In the genomic region with DNA sequence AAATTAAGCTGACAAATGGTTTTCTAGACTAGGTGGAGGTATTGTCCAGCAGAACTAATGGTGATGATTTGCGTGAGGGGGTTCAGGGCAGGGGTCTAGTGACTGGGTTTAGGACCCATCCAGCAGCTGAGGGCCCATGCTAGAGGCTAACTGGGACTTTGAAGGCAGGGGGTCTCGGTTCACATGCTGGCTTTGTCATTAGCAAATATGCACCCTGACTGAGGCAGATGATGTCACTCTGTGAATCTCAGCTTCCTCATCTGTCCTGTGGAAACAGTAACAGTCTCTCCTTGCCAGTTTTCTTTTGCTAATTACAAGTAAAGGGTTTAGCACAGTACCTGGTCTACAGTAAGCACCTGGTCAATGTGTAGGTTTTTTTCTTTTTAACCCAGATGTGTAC, we compare ENCODE assay signal across 30 cellular contexts. TPM values are rescaled to one million over a fixed set of nuclear protein-coding genes. Genes with fewer than 3 reads are reported as not detected.
DNase-seq lines count a peak whose midpoint lies in the region; ATAC-seq and TF ChIP-seq lines count a peak whose summit lies in the region.
"Had no signal": no experiment of that assay in that cellular context is flagged by ENCODE, and none has a peak within 500 bp of the region (broad histone marks: within the 10 kb centered on the region; RNA-seq: fewer than 3 reads in every experiment).

No MANE protein-coding gene starts in this region.

- peaks cover 75% of the 10 kb centered on the region for H3K4me1 Mint-ChIP-seq in CD14-positive monocyte
- H3K4me1 Mint-ChIP-seq in dendritic cell treated with granulocyte-macrophage colony-stimulating factor and Interleukin-4, amounts not matched to agents 40 ng/mL and 50 ng/mL, for 4 days (ENCODE audit: low read depth), result peaks cover 68% of the 10 kb centered on the region
- H3K4me1 Mint-ChIP-seq in activated T-helper 2 cell treated with anti-CD3 and anti-CD28 coated beads, Interferon-gamma antibody, Interleukin-2, Interleukin-4, amounts not matched to agents 10 μg/mL and 5 μg/mL and 100 μg/mL, durations not matched to agents 14 hours and 24 hours and 36 hours (ENCODE audit: low read depth), result peaks cover 49% of the 10 kb centered on the region

- H3K27me3 Mint-ChIP-seq in CD14-positive monocyte (ENCODE audit: low read depth in 3 of 3), result peaks cover 0 to 3% (median 0%) of the 10 kb centered on the region in 3 donors
- no peaks in the 10 kb centered on the region for H3K27me3 Mint-ChIP-seq in dendritic cell treated with granulocyte-macrophage colony-stimulating factor and Interleukin-4, amounts not matched to agents 40 ng/mL and 50 ng/mL, for 4 days
- H3K27me3 Mint-ChIP-seq in activated T-helper 2 cell treated with anti-CD3 and anti-CD28 coated beads, Interferon-gamma antibody, Interleukin-2, Interleukin-4, amounts not matched to agents 10 μg/mL and 5 μg/mL and 100 μg/mL, durations not matched to agents 14 hours and 24 hours and 36 hours (ENCODE audit: low read depth), result no peaks in the 10 kb centered on the region

- peak; percentile 7 for DNase-seq in SKM-1 treated with dmso at 0.1 percent for 144 hours (lab: John Stamatoyannopoulos, UW; ENCODE audit: unreplicated experiment)
- DNase-seq in SKM-1 (lab: John Stamatoyannopoulos, UW; ENCODE audit: unreplicated experiment), result no peak
- no peak for DNase-seq in CD14-positive monocyte (ENCODE audit: low spot score)
- DNase-seq in NCI-H69 (lab: John Stamatoyannopoulos, UW), result peak; percentile 34
- DNase-seq in activated T-helper 2 cell treated with anti-CD3 and anti-CD28 coated beads, Interferon-gamma antibody, Interleukin-2, Interleukin-4, amounts not matched to agents 10 μg/mL and 5 μg/mL and 100 μg/mL, durations not matched to agents 14 hours and 24 hours and 36 hours (ENCODE audit: low spot score), result no peak
- DNase-seq: activated CD4-positive, alpha-beta T cell treated with anti-CD3 and anti-CD28 coated beads, Interleukin-2, amount 50 U/mL, for 4 hours; activated gamma-delta T cell; activated T-cell treated with anti-CD3 and anti-CD28 coated beads for 4 hours; adrenal gland; erythroblast; heart left ventricle; left cardiac atrium; mammary epithelial cell; NCI-H1436; NCI-H2107; NCI-H446 treated with DMSO at 0.1 percent for 48 hours; NK-92 treated with Interleukin-12 subunit alpha and Interleukin-12 subunit beta, amount 100 ng/mL, for 24 hours; nucleus accumbens; stimulated activated CD8-positive, alpha-beta memory T cell treated with anti-CD3 and anti-CD28 coated beads, Interleukin-4, amount 100 ng/mL, for 48 hours had no signal

- peaks cover 0 to 2% (median 0%) of the 10 kb centered on the region in 7 donors for H3K9me3 Mint-ChIP-seq in CD14-positive monocyte
- H3K9me3 Mint-ChIP-seq in dendritic cell treated with granulocyte-macrophage colony-stimulating factor and Interleukin-4, amounts not matched to agents 40 ng/mL and 50 ng/mL, for 4 days, result no peaks in the 10 kb centered on the region
- H3K9me3 Mint-ChIP-seq in activated T-helper 2 cell treated with anti-CD3 and anti-CD28 coated beads, Interferon-gamma antibody, Interleukin-2, Interleukin-4, amounts not matched to agents 10 μg/mL and 5 μg/mL and 100 μg/mL, durations not matched to agents 14 hours and 24 hours and 36 hours, result no peaks in the 10 kb centered on the region
- H3K9me3 Mint-ChIP-seq: T-helper 2 cell treated with Interferon-gamma antibody and Interleukin-4, amounts not matched to agents 5 μg/mL and 100 μg/mL, for 36 hours; type B pancreatic cell had no signal

- H3K36me3 Mint-ChIP-seq in CD14-positive monocyte, result peaks cover 36 to 60% of the 10 kb centered on the region in 2 donors
- peaks cover 25% of the 10 kb centered on the region for H3K36me3 Mint-ChIP-seq in dendritic cell treated with granulocyte-macrophage colony-stimulating factor and Interleukin-4, amounts not matched to agents 40 ng/mL and 50 ng/mL, for 4 days (ENCODE audit: low read depth)
- H3K36me3 Mint-ChIP-seq in activated T-helper 2 cell treated with anti-CD3 and anti-CD28 coated beads, Interferon-gamma antibody, Interleukin-2, Interleukin-4, amounts not matched to agents 10 μg/mL and 5 μg/mL and 100 μg/mL, durations not matched to agents 14 hours and 24 hours and 36 hours (ENCODE audit: low read depth), result peaks cover 56% of the 10 kb centered on the region
- H3K36me3 Mint-ChIP-seq: brain, type B pancreatic cell had no signal

- intact Hi-C loops in CD14-positive monocyte (cut with micrococcal nuclease), result loop anchor here in 1 of 2 donors (5.0 kb wide), 1 partner anchor 206 kb away; a partner anchor contains a TSS
- intact Hi-C loops in dendritic cell treated with granulocyte-macrophage colony-stimulating factor and Interleukin-4, amounts not matched to agents 40 ng/mL and 50 ng/mL, for 4 days (cut with micrococcal nuclease), result no loop called here
- intact Hi-C loops in activated T-helper 2 cell treated with anti-CD3 and anti-CD28 coated beads, Interferon-gamma antibody, Interleukin-2, Interleukin-4, amounts not matched to agents 10 μg/mL and 5 μg/mL and 100 μg/mL, durations not matched to agents 14 hours and 24 hours and 36 hours (cut with micrococcal nuclease), result loop anchor here (10.0 kb wide), 3 partner anchors 292 to 352 kb away; a partner anchor contains a TSS

- no peak for ATAC-seq in GM18520 (IDR thresholded peaks at IDR 0.05; ENCODE audit: unreplicated experiment)
- ATAC-seq in GM18511 (IDR thresholded peaks at IDR 0.05; ENCODE audit: unreplicated experiment), result no peak
- ATAC-seq: heart left ventricle, left cardiac atrium had no signal

- no peak for TF ChIP-seq CTCF in CD14-positive monocyte (IDR thresholded peaks at IDR 0.05)

- peak overlapping the region; percentile 60 to 85 (median 75) for H3K27ac Mint-ChIP-seq in CD14-positive monocyte
- peak overlapping the region; percentile 38 for H3K27ac Mint-ChIP-seq in dendritic cell treated with granulocyte-macrophage colony-stimulating factor and Interleukin-4, amounts not matched to agents 40 ng/mL and 50 ng/mL, for 4 days
- H3K27ac Mint-ChIP-seq in activated T-helper 2 cell treated with anti-CD3 and anti-CD28 coated beads, Interferon-gamma antibody, Interleukin-2, Interleukin-4, amounts not matched to agents 10 μg/mL and 5 μg/mL and 100 μg/mL, durations not matched to agents 14 hours and 24 hours and 36 hours, result no peak overlapping the region
- H3K27ac Mint-ChIP-seq: T-helper 2 cell treated with Interferon-gamma antibody and Interleukin-4, amounts not matched to agents 5 μg/mL and 100 μg/mL, for 36 hours; type B pancreatic cell had no signal

- peak overlapping the region in 1 of 2 donors; percentile 20 for H3K4me3 Mint-ChIP-seq in CD14-positive monocyte
- no peak overlapping the region for H3K4me3 Mint-ChIP-seq in dendritic cell treated with granulocyte-macrophage colony-stimulating factor and Interleukin-4, amounts not matched to agents 40 ng/mL and 50 ng/mL, for 4 days
- no peak overlapping the region for H3K4me3 Mint-ChIP-seq in activated T-helper 2 cell treated with anti-CD3 and anti-CD28 coated beads, Interferon-gamma antibody, Interleukin-2, Interleukin-4, amounts not matched to agents 10 μg/mL and 5 μg/mL and 100 μg/mL, durations not matched to agents 14 hours and 24 hours and 36 hours (ENCODE audit: low read depth)
- H3K4me3 Mint-ChIP-seq: brain, type B pancreatic cell had no signal

RNA-seq across cellular contexts. Expression of a gene that starts 5.2 kb away (rescaled TPM):
- 10 to 100 TPM; 11.5 to 20.5 TPM for polyA plus RNA-seq in CD14-positive monocyte
- 23.6 and 25.1 TPM in 2 replicates for total RNA-seq in activated T-helper 2 cell treated with anti-CD3 and anti-CD28 coated beads, Interferon-gamma antibody, Interleukin-2, Interleukin-4, amounts not matched to agents 10 μg/mL and 5 μg/mL and 100 μg/mL, durations not matched to agents 14 hours and 24 hours and 36 hours
- total RNA-seq: M059J, SJSA1 had no signal

RNA-seq across cellular contexts. Expression of a gene that starts 12.6 kb away (rescaled TPM):
- 10 to 100 TPM; 24.9 to 26.4 TPM for polyA plus RNA-seq in CD14-positive monocyte
- 98.1 and 99.8 TPM in 2 replicates for total RNA-seq in activated T-helper 2 cell treated with anti-CD3 and anti-CD28 coated beads, Interferon-gamma antibody, Interleukin-2, Interleukin-4, amounts not matched to agents 10 μg/mL and 5 μg/mL and 100 μg/mL, durations not matched to agents 14 hours and 24 hours and 36 hours

RNA-seq across cellular contexts. Expression of a gene that starts 29.4 kb away (rescaled TPM):
- 10 to 100 TPM; 21.3 to 25.2 TPM for polyA plus RNA-seq in CD14-positive monocyte
- 116 and 137 TPM in 2 replicates for total RNA-seq in activated T-helper 2 cell treated with anti-CD3 and anti-CD28 coated beads, Interferon-gamma antibody, Interleukin-2, Interleukin-4, amounts not matched to agents 10 μg/mL and 5 μg/mL and 100 μg/mL, durations not matched to agents 14 hours and 24 hours and 36 hours

RNA-seq across cellular contexts. Expression of a gene that starts 38.2 kb away (rescaled TPM):
- polyA plus RNA-seq in CD14-positive monocyte, result 10 to 100 TPM; 57.4 to 60.0 TPM
- 20.2 and 20.6 TPM in 2 replicates for total RNA-seq in activated T-helper 2 cell treated with anti-CD3 and anti-CD28 coated beads, Interferon-gamma antibody, Interleukin-2, Interleukin-4, amounts not matched to agents 10 μg/mL and 5 μg/mL and 100 μg/mL, durations not matched to agents 14 hours and 24 hours and 36 hours

RNA-seq across cellular contexts. Expression of a gene that starts 57.4 kb away (rescaled TPM):
- polyA plus RNA-seq in CD14-positive monocyte, result under 1 TPM in 1 of 2 donors, not detected in 1; 0.04 TPM
- total RNA-seq in activated T-helper 2 cell treated with anti-CD3 and anti-CD28 coated beads, Interferon-gamma antibody, Interleukin-2, Interleukin-4, amounts not matched to agents 10 μg/mL and 5 μg/mL and 100 μg/mL, durations not matched to agents 14 hours and 24 hours and 36 hours, result 0.18 TPM in 1 of 2 replicates, not detected in the other
- total RNA-seq: chondrocyte, fibroblast of villous mesenchyme, M059J, SJSA1, skeletal muscle tissue had no signal

Comparison
In these comparisons a context has a peak if more than half of its experiments do, and no peak if none do; other contexts are left out.
1. DNase-seq: peak in SKM-1 treated with dmso at 0.1 percent for 144 hours (single experiment) and NCI-H69 (single experiment); none in SKM-1 (single experiment), CD14-positive monocyte (single experiment) and activated T-helper 2 cell treated with anti-CD3 and anti-CD28 coated beads, Interferon-gamma antibody, Interleukin-2, Interleukin-4, amounts not matched to agents 10 μg/mL and 5 μg/mL and 100 μg/mL, durations not matched to agents 14 hours and 24 hours and 36 hours (single experiment).